ENCODE assay signal across 10 cellular contexts in genomic region chr6:35973670-35974222, GRCh38. TPM values are rescaled to one million over a fixed set of nuclear protein-coding genes. Genes with fewer than 3 reads are reported as not detected.
DNase-seq lines count a peak whose midpoint lies in the region; ATAC-seq and TF ChIP-seq lines count a peak whose summit lies in the region.
"Had no signal": no experiment of that assay in that cellular context is flagged by ENCODE, and none has a peak within 500 bp of the region (broad histone marks: within the 10 kb centered on the region; RNA-seq: fewer than 3 reads in every experiment).

No MANE protein-coding gene starts in this region.

- peaks cover 7% of the 10 kb centered on the region for H3K27me3 Mint-ChIP-seq in activated naive CD4-positive, alpha-beta T cell treated with anti-CD3 and anti-CD28 coated beads, Interleukin-2, amount 10 ng/mL, durations not matched to agents 7 days and 5 days
- H3K27me3 Mint-ChIP-seq in mesothelial cell of epicardium (ENCODE audit: low read depth) = no peaks in the 10 kb centered on the region

- H3K4me3 Mint-ChIP-seq in activated naive CD4-positive, alpha-beta T cell treated with anti-CD3 and anti-CD28 coated beads, Interleukin-2, amount 10 ng/mL, durations not matched to agents 7 days and 5 days = no peak overlapping the region
- no peak overlapping the region for H3K4me3 Mint-ChIP-seq in mesothelial cell of epicardium

- no peak overlapping the region for H3K27ac Mint-ChIP-seq in activated naive CD4-positive, alpha-beta T cell treated with anti-CD3 and anti-CD28 coated beads, Interleukin-2, amount 10 ng/mL, durations not matched to agents 7 days and 5 days
- H3K27ac Mint-ChIP-seq in mesothelial cell of epicardium = no peak overlapping the region

- H3K4me1 ChIP-seq in upper lobe of right lung (no peaks in the 10 kb centered on the region), breast epithelium (no peaks in the 10 kb centered on the region)
- H3K4me1 ChIP-seq: left lung had no signal

- H3K36me3 ChIP-seq in upper lobe of right lung = no peaks in the 10 kb centered on the region
- no peaks in the 10 kb centered on the region for H3K36me3 ChIP-seq in breast epithelium
- H3K36me3 ChIP-seq: left lung had no signal

- no peak for TF ChIP-seq POLR2A in breast epithelium (IDR thresholded peaks at IDR 0.05)

- intact Hi-C loops in upper lobe of right lung (cut with DNase I) (no loop called here), breast epithelium (cut with DNase I; ENCODE audit: low total_unique reads) (no loop called here)

- H3K4me3 ChIP-seq in upper lobe of right lung = no peak overlapping the region
- H3K4me3 ChIP-seq in breast epithelium = no peak overlapping the region
- H3K4me3 ChIP-seq: left lung had no signal

- peak; percentile 3 to 20 (median 11) for DNase-seq in stimulated activated CD4-positive, alpha-beta T cell treated with anti-CD3 and anti-CD28 coated beads, Interleukin-12 subunit alpha, Interleukin-12 subunit beta, amount 100 ng/mL, for 48 hours (ENCODE audit: low read depth in 2 of 3, low spot score in 1 of 3)
- DNase-seq in stimulated activated CD4-positive, alpha-beta T cell treated with anti-CD3 and anti-CD28 coated beads, Interleukin-4, amount 100 ng/mL, for 1 hour = no peak
- DNase-seq in activated naive CD4-positive, alpha-beta T cell treated with anti-CD3 and anti-CD28 coated beads, Interleukin-2, amount 10 ng/mL, durations not matched to agents 7 days and 5 days = peak; percentile 22
- DNase-seq in upper lobe of right lung = no peak
- DNase-seq in mesothelial cell of epicardium (ENCODE audit: low spot score in 2 of 2, unreplicated experiment in 2 of 2) = no peak
- no peak for DNase-seq in breast epithelium (ENCODE audit: low spot score in 2 of 2)

- H3K9me3 Mint-ChIP-seq in activated naive CD4-positive, alpha-beta T cell treated with anti-CD3 and anti-CD28 coated beads, Interleukin-2, amount 10 ng/mL, durations not matched to agents 7 days and 5 days = no peaks in the 10 kb centered on the region
- no peaks in the 10 kb centered on the region for H3K9me3 Mint-ChIP-seq in mesothelial cell of epicardium

- TF ChIP-seq CTCF in upper lobe of right lung (IDR thresholded peaks at IDR 0.05) (no peak), mesothelial cell of epicardium (IDR thresholded peaks at IDR 0.05; ENCODE audit: unreplicated experiment) (no peak), breast epithelium (IDR thresholded peaks at IDR 0.05) (no peak)

- no peak overlapping the region for H3K27ac ChIP-seq in upper lobe of right lung
- no peak overlapping the region for H3K27ac ChIP-seq in breast epithelium
- H3K27ac ChIP-seq: HL-60, left lung had no signal

- no peaks in the 10 kb centered on the region for H3K27me3 ChIP-seq in upper lobe of right lung
- no peaks in the 10 kb centered on the region for H3K27me3 ChIP-seq in breast epithelium
- H3K27me3 ChIP-seq: left lung had no signal

- no peaks in the 10 kb centered on the region for H3K4me1 Mint-ChIP-seq in activated naive CD4-positive, alpha-beta T cell treated with anti-CD3 and anti-CD28 coated beads, Interleukin-2, amount 10 ng/mL, durations not matched to agents 7 days and 5 days
- H3K4me1 Mint-ChIP-seq in mesothelial cell of epicardium = peaks cover 3% of the 10 kb centered on the region

- no peaks in the 10 kb centered on the region for H3K36me3 Mint-ChIP-seq in activated naive CD4-positive, alpha-beta T cell treated with anti-CD3 and anti-CD28 coated beads, Interleukin-2, amount 10 ng/mL, durations not matched to agents 7 days and 5 days
- H3K36me3 Mint-ChIP-seq in mesothelial cell of epicardium = no peaks in the 10 kb centered on the region

- peak; percentile 71 for ATAC-seq in HG03196 (IDR thresholded peaks at IDR 0.05; ENCODE audit: unreplicated experiment)
- peak; percentile 57 for ATAC-seq in upper lobe of right lung
- ATAC-seq in HG03342 (IDR thresholded peaks at IDR 0.05; ENCODE audit: unreplicated experiment) = no peak
- ATAC-seq: left lung had no signal

- CTCF ChIA-PET in activated naive CD4-positive, alpha-beta T cell treated with anti-CD3 and anti-CD28 coated beads, Interleukin-2, amount 10 ng/mL, durations not matched to agents 7 days and 5 days (lab: Charles Lee) = no interaction called here

- H3K9me3 ChIP-seq in upper lobe of right lung (no peaks in the 10 kb centered on the region), breast epithelium (no peaks in the 10 kb centered on the region)
- H3K9me3 ChIP-seq: left lung had no signal

RNA-seq across cellular contexts. Expression of gene SLC26A8, which starts 50.7 kb away (rescaled TPM):
- 0.52 TPM for total RNA-seq in upper lobe of right lung
- 0.27 to 0.38 TPM (median 0.29 TPM) in 3 replicates for total RNA-seq in mesothelial cell of epicardium
- under 1 TPM in 2 of 3 donors, not detected in 1; 0.29 to 0.48 TPM for total RNA-seq in breast epithelium

RNA-seq across cellular contexts. Expression of gene SRPK1, which starts 52.8 kb away (rescaled TPM):
- total RNA-seq in upper lobe of right lung (40.6 TPM), mesothelial cell of epicardium (70.2 to 71.9 TPM (median 71.0 TPM) in 3 replicates), breast epithelium (10 to 100 TPM; 29.1 to 77.7 (median 61.3) TPM)

RNA-seq across cellular contexts. Expression of gene MAPK14, which starts 53.9 kb away (rescaled TPM):
- total RNA-seq in upper lobe of right lung (60.6 TPM), mesothelial cell of epicardium (51.1 to 54.8 TPM (median 54.8 TPM) in 3 replicates), breast epithelium (10 to 100 TPM; 72.8 to 85.6 (median 81.3) TPM)

Comparison
In these comparisons a context has a peak if more than half of its experiments do, and no peak if none do; other contexts are left out.
1. DNase-seq: peak in stimulated activated CD4-positive, alpha-beta T cell treated with anti-CD3 and anti-CD28 coated beads, Interleukin-12 subunit alpha, Interleukin-12 subunit beta, amount 100 ng/mL, for 48 hours (3 of 3) and activated naive CD4-positive, alpha-beta T cell treated with anti-CD3 and anti-CD28 coated beads, Interleukin-2, amount 10 ng/mL, durations not matched to agents 7 days and 5 days (single experiment); none in stimulated activated CD4-positive, alpha-beta T cell treated with anti-CD3 and anti-CD28 coated beads, Interleukin-4, amount 100 ng/mL, for 1 hour (single experiment), upper lobe of right lung (single experiment), mesothelial cell of epicardium (0 of 2) and breast epithelium (0 of 2).